In genomic region chr14:30779210-30779609, GRCh38 we compare ENCODE assay signal across 18 cellular contexts.
A peak's percentile ranks its signal among the peaks of the same experiment; 100 is the strongest.
DNase-seq lines count a peak whose midpoint lies in the region; ATAC-seq, FAIRE-seq and TF ChIP-seq lines count a peak whose summit lies in the region.
"Had no signal": no experiment of that assay in that cellular context is flagged by ENCODE, and none has a peak within 500 bp of the region (broad histone marks: within the 10 kb centered on the region; RNA-seq: fewer than 3 reads in every experiment).

No MANE protein-coding gene starts in this region.

- H3K9ac ChIP-seq in mammary epithelial cell (ENCODE audit: insufficient read depth, low read length) = no peak overlapping the region

- H2AFZ ChIP-seq in mammary epithelial cell (ENCODE audit: low read depth, low read length) = no peak overlapping the region

- no peaks in the 10 kb centered on the region for H3K27me3 ChIP-seq in mammary epithelial cell (ENCODE audit: insufficient read depth, low read length)
- H3K27me3 ChIP-seq: ascending aorta had no signal

- H3K36me3 ChIP-seq in mammary epithelial cell (ENCODE audit: insufficient read depth, low read length) = no peaks in the 10 kb centered on the region
- H3K36me3 ChIP-seq: ascending aorta had no signal

- no TSS peak for BruUV-seq in mammary epithelial cell (replicated peaks; lab: Mats Ljungman, UMichigan)

- no peak for FAIRE-seq in A549 (lab: Jason Lieb, UNC)

- CTCF ChIA-PET in A549 (lab: Yijun Ruan, JAX) = no interaction called here
- CTCF ChIA-PET in mammary epithelial cell (lab: Charles Lee; ENCODE audit: low non-redundant PET) = no interaction called here

- TF ChIP-seq RAD21 in A549 (conservative IDR thresholded peaks at IDR 0.05 in 1 of 2, IDR thresholded peaks at IDR 0.05 in 1 of 2) = no peak

- ATAC-seq in A549 (no peak), GM21447 (IDR thresholded peaks at IDR 0.05; ENCODE audit: unreplicated experiment) (peak; percentile 61), HG03558 (IDR thresholded peaks at IDR 0.05; ENCODE audit: extremely low read depth, unreplicated experiment) (peak; percentile 78), left ventricle myocardium superior (no peak)
- ATAC-seq: psoas muscle had no signal

- H4K20me1 ChIP-seq in mammary epithelial cell (ENCODE audit: insufficient read depth, low read length) = no peaks in the 10 kb centered on the region

- TF ChIP-seq CTCF in A549 (IDR thresholded peaks at IDR 0.05) (no peak), mammary epithelial cell (conservative IDR thresholded peaks at IDR 0.05 in 1 of 2, IDR thresholded peaks at IDR 0.05 in 1 of 2; ENCODE audit: extremely low read depth in 1 of 2, insufficient read depth in 1 of 2, low read depth in 1 of 2, low read length in 2 of 2) (no peak)

- DNase-seq in A549 (ENCODE audit: low read depth in 1 of 2, low spot score in 1 of 2) = peak in 1 of 2 experiments; percentile 4
- DNase-seq in mammary epithelial cell = peak; percentile 28
- DNase-seq in activated CD8-positive, alpha-beta memory T cell treated with anti-CD3 and anti-CD28 coated beads for 24 hours = no peak
- no peak for DNase-seq in NOMO-1 treated with DMSO at 0.1 percent for 48 hours (lab: John Stamatoyannopoulos, UW; ENCODE audit: unreplicated experiment)
- DNase-seq in left ventricle myocardium superior = no peak
- no peak for DNase-seq in midbrain (lab: John Stamatoyannopoulos, UW)
- DNase-seq: activated CD4-positive, alpha-beta T cell treated with anti-CD3 and anti-CD28 coated beads, Interleukin-2, amount 10 ng/mL, durations not matched to agents 24 days and 14 days; H7; islet precursor cell; NCI-H1694 treated with DMSO at 0.1 percent for 48 hours; NCI-H524; psoas muscle; stimulated activated CD4-positive, alpha-beta T cell treated with anti-CD3 and anti-CD28 coated beads, Interleukin-2, amount 100 ng/mL, for 24 hours; T1000; trophoblast cell had no signal

- H3K79me2 ChIP-seq in mammary epithelial cell (ENCODE audit: insufficient read depth, low read length) = no peaks in the 10 kb centered on the region

- TF ChIP-seq EP300 in A549 (IDR thresholded peaks at IDR 0.05) = no peak

- H3K9me3 ChIP-seq in A549 = no peaks in the 10 kb centered on the region
- no peaks in the 10 kb centered on the region for H3K9me3 ChIP-seq in mammary epithelial cell (replicated peaks; ENCODE audit: insufficient read depth, low read length)
- H3K9me3 ChIP-seq: ascending aorta, psoas muscle had no signal

- intact Hi-C loops in mammary epithelial cell (cut with micrococcal nuclease) = no loop called here
- intact Hi-C loops in left ventricle myocardium superior (cut with micrococcal nuclease) = no loop called here

- POLR2A ChIA-PET in A549 (lab: Yijun Ruan, JAX) = no interaction called here

- TF ChIP-seq POLR2A in A549 (IDR thresholded peaks at IDR 0.05; ENCODE audit: low read length) = no peak

- in situ Hi-C loops in mammary epithelial cell (cut with MboI; ENCODE audit: low sequenced_read_pairs in 2 of 2) = no loop called here

- dilution Hi-C loops in mammary epithelial cell (cut with HindIII; ENCODE audit: low sequenced_read_pairs) = no loop called here

- no peak overlapping the region for H3K27ac ChIP-seq in A549
- H3K27ac ChIP-seq in mammary epithelial cell (ENCODE audit: insufficient read depth, low read depth, low read length) = no peak overlapping the region
- H3K27ac ChIP-seq: ascending aorta, psoas muscle had no signal

- H3K4me1 ChIP-seq in A549 (no peaks in the 10 kb centered on the region), mammary epithelial cell (ENCODE audit: insufficient read depth, low read length) (no peaks in the 10 kb centered on the region)
- H3K4me1 ChIP-seq: ascending aorta, psoas muscle had no signal

- H3K4me2 ChIP-seq in A549 (no peak overlapping the region), mammary epithelial cell (ENCODE audit: insufficient read depth, low read depth, low read length) (no peak overlapping the region)

- H3K4me3 ChIP-seq in A549 = no peak overlapping the region
- no peak overlapping the region for H3K4me3 ChIP-seq in mammary epithelial cell (replicated peaks in 1 of 3; ENCODE audit: insufficient read depth in 1 of 3, low read depth in 2 of 3, low read length in 3 of 3)
- H3K4me3 ChIP-seq: ascending aorta, psoas muscle had no signal

TF ChIP-seq in A549, 52 proteins besides CTCF, POLR2A, EP300 and RAD21:
- TF ChIP-seq GATA3 (IDR thresholded peaks at IDR 0.05; ENCODE audit: borderline replicate concordance) (no peak), FOSL2 (IDR thresholded peaks at IDR 0.05) (no peak), FOSL2 (CRISPR knock-in tag; IDR thresholded peaks at IDR 0.05) (peak; percentile 26; the same call in 1 of the 2 replicates), EHMT2 (IDR thresholded peaks at IDR 0.05; ENCODE audit: low read depth) (no peak)

Comparison
In these comparisons a context has a peak if more than half of its experiments do, and no peak if none do; other contexts are left out.
1. ATAC-seq: peak in GM21447 (single experiment) and HG03558 (single experiment); none in A549 (0 of 2) and left ventricle myocardium superior (single experiment).